ENCODE assay signal across 20 cellular contexts in the genomic region with DNA sequence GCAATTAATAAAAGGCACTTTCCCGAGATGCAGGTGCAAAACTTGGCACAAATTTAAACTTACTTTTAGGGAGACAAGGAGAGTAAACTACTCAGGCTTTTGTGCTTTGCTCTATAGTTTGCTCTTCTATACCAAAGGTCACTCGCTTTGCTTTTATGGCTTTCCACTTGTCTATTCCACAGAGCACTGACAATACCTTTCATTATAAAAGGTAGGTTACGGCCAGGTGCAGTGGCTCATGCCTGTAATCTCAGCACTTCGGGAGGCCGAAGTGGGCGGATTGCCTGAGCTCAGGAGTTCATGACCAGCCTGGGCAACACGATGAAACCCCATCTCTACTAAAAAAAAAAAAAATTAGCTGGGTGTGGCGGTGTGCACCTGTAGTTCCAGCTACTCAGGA. TPM values are rescaled to one million over a fixed set of nuclear protein-coding genes. Genes with fewer than 3 reads are reported as not detected.
A peak's percentile ranks its signal among the peaks of the same experiment; 100 is the strongest.
DNase-seq lines count a peak whose midpoint lies in the region; ATAC-seq and TF ChIP-seq lines count a peak whose summit lies in the region.
"Had no signal": no experiment of that assay in that cellular context is flagged by ENCODE, and none has a peak within 500 bp of the region (broad histone marks: within the 10 kb centered on the region; RNA-seq: fewer than 3 reads in every experiment).

No MANE protein-coding gene starts in this region.

- peak overlapping the region; percentile 39 for H3K27ac Mint-ChIP-seq in T-helper 17 cell
- H3K27ac Mint-ChIP-seq: CD8-positive, alpha-beta T cell had no signal

- H3K36me3 ChIP-seq in mucosa of rectum (ENCODE audit: control insufficient read depth in 2 of 2, insufficient read depth in 2 of 2, low read length in 2 of 2), result peaks cover 14 to 31% of the 10 kb centered on the region in 2 donors
- H3K36me3 ChIP-seq in uterus, result no peaks in the 10 kb centered on the region
- H3K36me3 ChIP-seq in tibial artery, result peaks cover 51 to 80% (median 57%) of the 10 kb centered on the region in 3 donors

- no peaks in the 10 kb centered on the region for H3K9me3 ChIP-seq in T-helper 17 cell (ENCODE audit: control insufficient read depth, low read length, poor library complexity, severe bottlenecking)
- no peaks in the 10 kb centered on the region for H3K9me3 ChIP-seq in mucosa of rectum (ENCODE audit: control insufficient read depth in 2 of 2, low read length in 2 of 2)
- H3K9me3 ChIP-seq in uterus, result no peaks in the 10 kb centered on the region
- no peaks in the 10 kb centered on the region for H3K9me3 ChIP-seq in tibial artery
- H3K9me3 ChIP-seq: SK-N-SH had no signal

- no peaks in the 10 kb centered on the region for H3K27me3 Mint-ChIP-seq in T-helper 17 cell

- H3K4me3 ChIP-seq in mucosa of rectum (ENCODE audit: low read length in 2 of 2) (no peak overlapping the region), uterus (no peak overlapping the region), tibial artery (no peak overlapping the region)

- TF ChIP-seq CTCF in uterus (IDR thresholded peaks at IDR 0.05) (no peak), tibial artery (IDR thresholded peaks at IDR 0.05) (no peak)

- ATAC-seq in T-helper 17 cell, result no peak
- ATAC-seq: CD8-positive, alpha-beta T cell; HCT116 had no signal

- intact Hi-C loops in uterus (cut with DNase I; ENCODE audit: low total_unique reads) (no loop called here), tibial artery (cut with DNase I; ENCODE audit: low total_unique reads) (no loop called here)

- H3K4me3 Mint-ChIP-seq in T-helper 17 cell, result no peak overlapping the region
- H3K4me3 Mint-ChIP-seq: CD8-positive, alpha-beta T cell had no signal

- H3K4me1 Mint-ChIP-seq in T-helper 17 cell, result no peaks in the 10 kb centered on the region

- DNase-seq in HT-29 (ENCODE audit: low spot score), result peak; percentile 60
- peak; percentile 39 for DNase-seq in NCI-H2196 treated with DMSO at 0.1 percent for 48 hours (lab: John Stamatoyannopoulos, UW; ENCODE audit: unreplicated experiment)
- no peak for DNase-seq in T-helper 17 cell
- DNase-seq in DMS 273 (lab: John Stamatoyannopoulos, UW; ENCODE audit: unreplicated experiment), result no peak
- no peak for DNase-seq in uterus
- DNase-seq in tibial artery, result no peak
- no peak for DNase-seq in activated CD8-positive, alpha-beta memory T cell treated with anti-CD3 and anti-CD28 coated beads, Interleukin-2, amount 50 U/mL, for 4 hours
- DNase-seq: C1 segment of cervical spinal cord; CD8-positive, alpha-beta T cell; NCI-H1048; NCI-H1417; NCI-H187; NCI-H2081 treated with DMSO at 0.1 percent for 48 hours; NCI-H446; NCI-H524 treated with DMSO at 0.1 percent for 48 hours; OCI-M1; SK-N-SH; SW 1271 had no signal

- no peak for TF ChIP-seq POLR2A in uterus (IDR thresholded peaks at IDR 0.05)

- H3K9ac ChIP-seq in mucosa of rectum (ENCODE audit: low read depth in 1 of 2, low read length in 2 of 2), result no peak overlapping the region
- H3K9ac ChIP-seq: SK-N-SH had no signal

- no peaks in the 10 kb centered on the region for H3K27me3 ChIP-seq in mucosa of rectum (ENCODE audit: control insufficient read depth in 2 of 2, insufficient read depth in 2 of 2, low read length in 2 of 2)
- no peaks in the 10 kb centered on the region for H3K27me3 ChIP-seq in uterus
- H3K27me3 ChIP-seq in tibial artery, result no peaks in the 10 kb centered on the region

- peaks cover 2% of the 10 kb centered on the region for H3K36me3 Mint-ChIP-seq in T-helper 17 cell (ENCODE audit: low read depth)

- H3K4me1 ChIP-seq in mucosa of rectum (ENCODE audit: control insufficient read depth in 2 of 2, insufficient read depth in 2 of 2, low read length in 2 of 2) (peaks cover 0 to 11% of the 10 kb centered on the region in 2 donors), uterus (no peaks in the 10 kb centered on the region), tibial artery (no peaks in the 10 kb centered on the region)

- H3K27ac ChIP-seq in mucosa of rectum (ENCODE audit: low read depth in 2 of 2, low read length in 2 of 2), result peak overlapping the region; percentile 37 to 52
- no peak overlapping the region for H3K27ac ChIP-seq in uterus
- no peak overlapping the region for H3K27ac ChIP-seq in tibial artery

RNA-seq across cellular contexts. Expression of a gene that starts 32.9 kb away (rescaled TPM):
- 4.2 and 4.6 TPM in 2 replicates for total RNA-seq in HT-29 (2014; rRNA removed; shearing (Covaris generic))
- total RNA-seq in T-helper 17 cell (10 to 100 TPM in 1 of 2 donors, 1 to 10 TPM in 1; 8.8 to 10.6 TPM), uterus (10 to 100 TPM in 3 of 4 donors, 1 to 10 TPM in 1; 5.3 to 36.4 (median 16.7) TPM)

RNA-seq across cellular contexts. Expression of a gene that starts 33.0 kb away (rescaled TPM):
- 264 and 331 TPM in 2 replicates for total RNA-seq in HT-29 (2014; rRNA removed; shearing (Covaris generic))
- total RNA-seq in T-helper 17 cell, result 10 to 100 TPM; 37.7 to 43.9 TPM
- 100 to 1,000 TPM in 2 of 4 donors, 10 to 100 TPM in 2; 72.9 to 258 (median 90.9) TPM for total RNA-seq in uterus

RNA-seq across cellular contexts. Expression of a gene that starts 58.5 kb away (rescaled TPM):
- 22.9 and 28.0 TPM in 2 replicates for total RNA-seq in HT-29 (2014; rRNA removed; shearing (Covaris generic))
- 10 to 100 TPM; 22.0 to 22.3 TPM for total RNA-seq in T-helper 17 cell
- 10 to 100 TPM; 12.3 to 64.2 (median 32.1) TPM for total RNA-seq in uterus

Comparison
In these comparisons a context has a peak if more than half of its experiments do, and no peak if none do; other contexts are left out.
1. DNase-seq: peak in HT-29 (single experiment) and NCI-H2196 treated with DMSO at 0.1 percent for 48 hours (single experiment); none in T-helper 17 cell (0 of 3), DMS 273 (single experiment), uterus (0 of 2), tibial artery (0 of 2) and activated CD8-positive, alpha-beta memory T cell treated with anti-CD3 and anti-CD28 coated beads, Interleukin-2, amount 50 U/mL, for 4 hours (single experiment).
2. H3K27ac ChIP-seq: peak in mucosa of rectum (2 of 2); none in uterus (0 of 2) and tibial artery (0 of 2).